ENCODE assay signal across 2 cellular contexts in genomic region chr19:11949201-11949600, GRCh38.
TF ChIP-seq lines count a peak whose summit lies in the region.

No MANE protein-coding gene starts in this region.

TF ChIP-seq in WTC11, 78 proteins besides CTCF, POLR2A, EP300 and RAD21 (continued from another document):
- TF ChIP-seq STAT6 (CRISPR knock-in tag; conservative IDR thresholded peaks at IDR 0.05; ENCODE audit: low read depth): no peak

TF ChIP-seq in liver, 16 proteins besides CTCF, POLR2A, EP300 and RAD21 (continued from another document):
- no peak for TF ChIP-seq EGR1 (IDR thresholded peaks at IDR 0.05; ENCODE audit: low read depth in 2 of 2)
- no peak for TF ChIP-seq JUND (IDR thresholded peaks at IDR 0.05)
- TF ChIP-seq HNF4G (IDR thresholded peaks at IDR 0.05): no peak
- TF ChIP-seq ATF3 (IDR thresholded peaks at IDR 0.05): no peak
- no peak for TF ChIP-seq FOXA1 (IDR thresholded peaks at IDR 0.05)
- no peak for TF ChIP-seq ZBTB33 (IDR thresholded peaks at IDR 0.05)
- TF ChIP-seq HNF4A (conservative IDR thresholded peaks at IDR 0.05): no peak
- no peak for TF ChIP-seq GABPA (IDR thresholded peaks at IDR 0.05 in 1 of 2, conservative IDR thresholded peaks at IDR 0.05 in 1 of 2)
